In the genomic region with DNA sequence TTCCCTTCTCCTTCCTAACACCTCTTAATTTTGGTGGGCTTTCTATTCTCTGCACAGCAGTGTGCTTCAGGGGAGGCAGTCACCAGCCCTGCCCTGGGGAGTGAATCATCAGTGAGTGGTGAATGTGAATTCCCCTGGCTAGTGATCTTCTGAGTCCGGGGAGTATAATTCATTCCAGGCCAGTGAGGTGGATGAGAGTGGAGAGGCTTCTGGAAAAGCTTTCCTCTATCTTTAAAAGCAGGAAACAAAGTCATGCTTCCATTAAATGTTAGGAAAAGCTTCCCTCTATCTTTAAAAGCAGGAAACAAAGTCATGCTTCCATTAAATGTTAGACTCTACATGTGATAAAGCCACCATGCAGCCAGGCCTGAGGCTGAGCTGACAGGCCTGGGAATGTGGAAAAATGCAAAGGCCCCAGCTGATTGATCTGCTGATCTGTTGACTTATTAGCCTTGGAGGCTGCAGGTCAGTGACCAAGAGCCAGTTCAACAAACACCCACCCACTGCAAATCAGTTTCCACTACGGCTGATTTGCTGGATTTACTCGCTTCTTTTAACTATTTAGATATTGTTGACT, we compare ENCODE assay signal across 1 cellular context.
TF ChIP-seq lines count a peak whose summit lies in the region.

No MANE protein-coding gene starts in this region.

TF ChIP-seq in HepG2, 621 proteins besides CTCF, POLR2A, EP300 and RAD21 (continued from another document and continues in another):
- TF ChIP-seq PATZ1 (CRISPR knock-in tag; IDR thresholded peaks at IDR 0.05) (peak; percentile 39; the same call in 1 of the 2 replicates), TFE3 (CRISPR knock-in tag; IDR thresholded peaks at IDR 0.05) (peak; percentile 61; the same call in 1 of the 2 replicates), TP53 (CRISPR knock-in tag; conservative IDR thresholded peaks at IDR 0.05) (no peak), HNF4A (CRISPR knock-in tag; IDR thresholded peaks at IDR 0.05) (peak; percentile 79), ZSCAN25 (CRISPR knock-in tag; IDR thresholded peaks at IDR 0.05) (no peak), SP140L (CRISPR knock-in tag; IDR thresholded peaks at IDR 0.05; ENCODE audit: borderline replicate concordance) (no peak), FOXP4 (CRISPR knock-in tag; IDR thresholded peaks at IDR 0.05) (peak; percentile 80), STAT5B (CRISPR knock-in tag; IDR thresholded peaks at IDR 0.05) (no peak), ZNF337 (CRISPR knock-in tag; IDR thresholded peaks at IDR 0.05; ENCODE audit: borderline replicate concordance, low read depth) (no peak), ZNF446 (CRISPR knock-in tag; IDR thresholded peaks at IDR 0.05) (no peak), ONECUT2 (CRISPR knock-in tag; IDR thresholded peaks at IDR 0.05) (peak; percentile 70), ZFY (CRISPR knock-in tag; IDR thresholded peaks at IDR 0.05) (peak; percentile 82), ZNF740 (CRISPR knock-in tag; IDR thresholded peaks at IDR 0.05) (no peak), ZNF570 (CRISPR knock-in tag; IDR thresholded peaks at IDR 0.05; ENCODE audit: borderline replicate concordance) (no peak), SP2 (CRISPR knock-in tag; IDR thresholded peaks at IDR 0.05) (no peak), POLR2G (IDR thresholded peaks at IDR 0.05; ENCODE audit: low read depth, low read length) (peak; percentile 44; the same call in 1 of the 2 replicates), SP4 (CRISPR knock-in tag; IDR thresholded peaks at IDR 0.05) (no peak), STAG1 (CRISPR knock-in tag; IDR thresholded peaks at IDR 0.05) (peak; percentile 18; the same call in 1 of the 2 replicates), MED1 (CRISPR knock-in tag; IDR thresholded peaks at IDR 0.05) (peak; percentile 68), KAT2B (IDR thresholded peaks at IDR 0.05; ENCODE audit: borderline replicate concordance, low read depth, low read length) (no peak), HMG20A (CRISPR knock-in tag; IDR thresholded peaks at IDR 0.05; ENCODE audit: borderline replicate concordance) (peak; percentile 62; the same call in 1 of the 2 replicates), SOX13 (IDR thresholded peaks at IDR 0.05) (0 out of 2 replicates have a peak, but pooled peaks have one; percentile 33), SOX13 (CRISPR knock-in tag; conservative IDR thresholded peaks at IDR 0.05 in 1 of 2, IDR thresholded peaks at IDR 0.05 in 1 of 2) (peak in 1 of 2 experiments; percentile 55; a peak in 2 of 4 replicates), CERS6 (CRISPR knock-in tag; IDR thresholded peaks at IDR 0.05) (no peak), ZFP36L2 (CRISPR knock-in tag; IDR thresholded peaks at IDR 0.05) (no peak), CSRNP2 (CRISPR knock-in tag; conservative IDR thresholded peaks at IDR 0.05; ENCODE audit: low read depth) (no peak), ARHGAP35 (CRISPR knock-in tag; IDR thresholded peaks at IDR 0.05; ENCODE audit: borderline replicate concordance) (no peak), HDAC2 (CRISPR knock-in tag; IDR thresholded peaks at IDR 0.05) (peak; percentile 77), MAFF (IDR thresholded peaks at IDR 0.05; ENCODE audit: low read depth, low read length) (peak; percentile 32; the same call in 1 of the 2 replicates), ZGPAT (CRISPR knock-in tag; IDR thresholded peaks at IDR 0.05) (peak; percentile 69), ZNF501 (CRISPR knock-in tag; IDR thresholded peaks at IDR 0.05) (0 out of 2 replicates have a peak, but pooled peaks have one; percentile 25), ELF3 (CRISPR knock-in tag; IDR thresholded peaks at IDR 0.05) (peak; percentile 75), HDAC1 (CRISPR knock-in tag; IDR thresholded peaks at IDR 0.05) (peak; percentile 72)
- TF ChIP-seq, protein P1, sequence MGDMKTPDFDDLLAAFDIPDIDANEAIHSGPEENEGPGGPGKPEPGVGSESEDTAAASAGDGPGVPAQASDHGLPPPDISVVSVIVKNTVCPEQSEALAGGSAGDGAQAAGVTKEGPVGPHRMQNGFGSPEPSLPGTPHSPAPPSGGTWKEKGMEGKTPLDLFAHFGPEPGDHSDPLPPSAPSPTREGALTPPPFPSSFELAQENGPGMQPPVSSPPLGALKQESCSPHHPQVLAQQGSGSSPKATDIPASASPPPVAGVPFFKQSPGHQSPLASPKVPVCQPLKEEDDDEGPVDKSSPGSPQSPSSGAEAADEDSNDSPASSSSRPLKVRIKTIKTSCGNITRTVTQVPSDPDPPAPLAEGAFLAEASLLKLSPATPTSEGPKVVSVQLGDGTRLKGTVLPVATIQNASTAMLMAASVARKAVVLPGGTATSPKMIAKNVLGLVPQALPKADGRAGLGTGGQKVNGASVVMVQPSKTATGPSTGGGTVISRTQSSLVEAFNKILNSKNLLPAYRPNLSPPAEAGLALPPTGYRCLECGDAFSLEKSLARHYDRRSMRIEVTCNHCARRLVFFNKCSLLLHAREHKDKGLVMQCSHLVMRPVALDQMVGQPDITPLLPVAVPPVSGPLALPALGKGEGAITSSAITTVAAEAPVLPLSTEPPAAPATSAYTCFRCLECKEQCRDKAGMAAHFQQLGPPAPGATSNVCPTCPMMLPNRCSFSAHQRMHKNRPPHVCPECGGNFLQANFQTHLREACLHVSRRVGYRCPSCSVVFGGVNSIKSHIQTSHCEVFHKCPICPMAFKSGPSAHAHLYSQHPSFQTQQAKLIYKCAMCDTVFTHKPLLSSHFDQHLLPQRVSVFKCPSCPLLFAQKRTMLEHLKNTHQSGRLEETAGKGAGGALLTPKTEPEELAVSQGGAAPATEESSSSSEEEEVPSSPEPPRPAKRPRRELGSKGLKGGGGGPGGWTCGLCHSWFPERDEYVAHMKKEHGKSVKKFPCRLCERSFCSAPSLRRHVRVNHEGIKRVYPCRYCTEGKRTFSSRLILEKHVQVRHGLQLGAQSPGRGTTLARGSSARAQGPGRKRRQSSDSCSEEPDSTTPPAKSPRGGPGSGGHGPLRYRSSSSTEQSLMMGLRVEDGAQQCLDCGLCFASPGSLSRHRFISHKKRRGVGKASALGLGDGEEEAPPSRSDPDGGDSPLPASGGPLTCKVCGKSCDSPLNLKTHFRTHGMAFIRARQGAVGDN (CRISPR knock-in tag; IDR thresholded peaks at IDR 0.05), result no peak
- TF ChIP-seq, protein P2, sequence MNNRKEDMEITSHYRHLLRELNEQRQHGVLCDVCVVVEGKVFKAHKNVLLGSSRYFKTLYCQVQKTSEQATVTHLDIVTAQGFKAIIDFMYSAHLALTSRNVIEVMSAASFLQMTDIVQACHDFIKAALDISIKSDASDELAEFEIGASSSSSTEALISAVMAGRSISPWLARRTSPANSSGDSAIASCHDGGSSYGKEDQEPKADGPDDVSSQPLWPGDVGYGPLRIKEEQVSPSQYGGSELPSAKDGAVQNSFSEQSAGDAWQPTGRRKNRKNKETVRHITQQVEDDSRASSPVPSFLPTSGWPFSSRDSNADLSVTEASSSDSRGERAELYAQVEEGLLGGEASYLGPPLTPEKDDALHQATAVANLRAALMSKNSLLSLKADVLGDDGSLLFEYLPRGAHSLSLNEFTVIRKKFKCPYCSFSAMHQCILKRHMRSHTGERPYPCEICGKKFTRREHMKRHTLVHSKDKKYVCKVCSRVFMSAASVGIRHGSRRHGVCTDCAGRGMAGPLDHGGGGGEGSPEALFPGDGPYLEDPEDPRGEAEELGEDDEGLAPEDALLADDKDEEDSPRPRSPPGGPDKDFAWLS (CRISPR knock-in tag; IDR thresholded peaks at IDR 0.05; ENCODE audit: borderline replicate concordance), result no peak
- TF ChIP-seq, protein P3, sequence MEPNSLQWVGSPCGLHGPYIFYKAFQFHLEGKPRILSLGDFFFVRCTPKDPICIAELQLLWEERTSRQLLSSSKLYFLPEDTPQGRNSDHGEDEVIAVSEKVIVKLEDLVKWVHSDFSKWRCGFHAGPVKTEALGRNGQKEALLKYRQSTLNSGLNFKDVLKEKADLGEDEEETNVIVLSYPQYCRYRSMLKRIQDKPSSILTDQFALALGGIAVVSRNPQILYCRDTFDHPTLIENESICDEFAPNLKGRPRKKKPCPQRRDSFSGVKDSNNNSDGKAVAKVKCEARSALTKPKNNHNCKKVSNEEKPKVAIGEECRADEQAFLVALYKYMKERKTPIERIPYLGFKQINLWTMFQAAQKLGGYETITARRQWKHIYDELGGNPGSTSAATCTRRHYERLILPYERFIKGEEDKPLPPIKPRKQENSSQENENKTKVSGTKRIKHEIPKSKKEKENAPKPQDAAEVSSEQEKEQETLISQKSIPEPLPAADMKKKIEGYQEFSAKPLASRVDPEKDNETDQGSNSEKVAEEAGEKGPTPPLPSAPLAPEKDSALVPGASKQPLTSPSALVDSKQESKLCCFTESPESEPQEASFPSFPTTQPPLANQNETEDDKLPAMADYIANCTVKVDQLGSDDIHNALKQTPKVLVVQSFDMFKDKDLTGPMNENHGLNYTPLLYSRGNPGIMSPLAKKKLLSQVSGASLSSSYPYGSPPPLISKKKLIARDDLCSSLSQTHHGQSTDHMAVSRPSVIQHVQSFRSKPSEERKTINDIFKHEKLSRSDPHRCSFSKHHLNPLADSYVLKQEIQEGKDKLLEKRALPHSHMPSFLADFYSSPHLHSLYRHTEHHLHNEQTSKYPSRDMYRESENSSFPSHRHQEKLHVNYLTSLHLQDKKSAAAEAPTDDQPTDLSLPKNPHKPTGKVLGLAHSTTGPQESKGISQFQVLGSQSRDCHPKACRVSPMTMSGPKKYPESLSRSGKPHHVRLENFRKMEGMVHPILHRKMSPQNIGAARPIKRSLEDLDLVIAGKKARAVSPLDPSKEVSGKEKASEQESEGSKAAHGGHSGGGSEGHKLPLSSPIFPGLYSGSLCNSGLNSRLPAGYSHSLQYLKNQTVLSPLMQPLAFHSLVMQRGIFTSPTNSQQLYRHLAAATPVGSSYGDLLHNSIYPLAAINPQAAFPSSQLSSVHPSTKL (CRISPR knock-in tag; IDR thresholded peaks at IDR 0.05), result peak; percentile 93
